ENCODE assay signal across 8 cellular contexts in genomic region chr6:137705166-137706064, GRCh38.
DNase-seq lines count a peak whose midpoint lies in the region; ATAC-seq and TF ChIP-seq lines count a peak whose summit lies in the region.

No MANE protein-coding gene starts in this region.

- H3K27ac Mint-ChIP-seq in CD8-positive, alpha-beta memory T cell = peak overlapping the region; percentile 74 to 99 (median 96)
- peak overlapping the region in 7 of 9 donors; percentile 3 to 99 (median 82) for H3K27ac Mint-ChIP-seq in naive thymus-derived CD4-positive, alpha-beta T cell

- peaks cover 4 to 9% of the 10 kb centered on the region in 2 donors for H3K27me3 Mint-ChIP-seq in CD8-positive, alpha-beta memory T cell
- peaks cover 0 to 8% (median 0%) of the 10 kb centered on the region in 5 donors for H3K27me3 Mint-ChIP-seq in naive thymus-derived CD4-positive, alpha-beta T cell

- peaks cover 2 to 13% (median 3%) of the 10 kb centered on the region in 3 donors for H3K36me3 Mint-ChIP-seq in CD8-positive, alpha-beta memory T cell
- peaks cover 0 to 8% (median 0%) of the 10 kb centered on the region in 5 donors for H3K36me3 Mint-ChIP-seq in naive thymus-derived CD4-positive, alpha-beta T cell

- H3K27me3 ChIP-seq in CD8-positive, alpha-beta memory T cell (ENCODE audit: insufficient read depth, low read length, poor library complexity, severe bottlenecking) = no peaks in the 10 kb centered on the region
- H3K27me3 ChIP-seq in naive thymus-derived CD4-positive, alpha-beta T cell (ENCODE audit: control insufficient read depth in 2 of 2, insufficient read depth in 2 of 2, low read length in 2 of 2) = no peaks in the 10 kb centered on the region

- POLR2A ChIA-PET in CD8-positive, alpha-beta memory T cell (lab: Charles Lee) = no interaction called here
- POLR2A ChIA-PET in naive thymus-derived CD4-positive, alpha-beta T cell (lab: Charles Lee) = interaction anchor here (0.6 to 1.4 kb wide), 2 partner anchors 131 to 162 kb away, joined by 3 to 5 read pairs; no protein-coding TSS in a partner anchor

- no peaks in the 10 kb centered on the region for H3K9me3 ChIP-seq in CD8-positive, alpha-beta memory T cell (ENCODE audit: low read length)
- H3K9me3 ChIP-seq in naive thymus-derived CD4-positive, alpha-beta T cell (ENCODE audit: control insufficient read depth in 2 of 3, low read length in 3 of 3) = no peaks in the 10 kb centered on the region

- peak; percentile 92 for TF ChIP-seq CTCF in epithelial cell of esophagus (IDR thresholded peaks at IDR 0.05; ENCODE audit: insufficient read depth, low read depth, low read length, missing control alignments)

- peaks cover 0 to 10% (median 0%) of the 10 kb centered on the region in 5 donors for H3K9me3 Mint-ChIP-seq in CD8-positive, alpha-beta memory T cell
- H3K9me3 Mint-ChIP-seq in naive thymus-derived CD4-positive, alpha-beta T cell = peaks cover 0 to 2% (median 0%) of the 10 kb centered on the region in 11 donors

- ATAC-seq in naive thymus-derived CD4-positive, alpha-beta T cell = peak; percentile 50
- no peak for ATAC-seq in GM19397 (IDR thresholded peaks at IDR 0.05; ENCODE audit: unreplicated experiment)

- CTCF ChIA-PET in CD8-positive, alpha-beta memory T cell (lab: Charles Lee) = interaction anchor here (0.7 to 3.7 kb wide), 22 partner anchors 11 to 401 kb away, joined by 3 to 25 read pairs (median 4); partner anchors contain the start of genes PERP and TNFAIP3
- CTCF ChIA-PET in naive thymus-derived CD4-positive, alpha-beta T cell (lab: Charles Lee) = interaction anchor here (0.7 to 2.1 kb wide), 9 partner anchors 94 to 299 kb away, joined by 3 to 11 read pairs (median 4); partner anchors contain the start of gene TNFAIP3

- H3K4me3 Mint-ChIP-seq in CD8-positive, alpha-beta memory T cell = peak overlapping the region in 1 of 7 donors; percentile 2
- peak overlapping the region in 2 of 10 donors; percentile 40 to 43 for H3K4me3 Mint-ChIP-seq in naive thymus-derived CD4-positive, alpha-beta T cell

- intact Hi-C loops in naive thymus-derived CD4-positive, alpha-beta T cell (cut with micrococcal nuclease) = loop anchor here in 1 of 2 donors (1.0 to 5.0 kb wide), 5 partner anchors 222 to 404 kb away; no protein-coding TSS in a partner anchor

- H3K4me1 Mint-ChIP-seq in CD8-positive, alpha-beta memory T cell = peaks cover 47 to 55% (median 54%) of the 10 kb centered on the region in 3 donors
- peaks cover 21 to 69% (median 37%) of the 10 kb centered on the region in 7 donors for H3K4me1 Mint-ChIP-seq in naive thymus-derived CD4-positive, alpha-beta T cell

- no peak overlapping the region for H3K4me3 ChIP-seq in CD8-positive, alpha-beta memory T cell (ENCODE audit: low read length)
- H3K4me3 ChIP-seq in epithelial cell of esophagus (ENCODE audit: low read length) = no peak overlapping the region
- H3K4me3 ChIP-seq in naive thymus-derived CD4-positive, alpha-beta T cell (ENCODE audit: low read length) = no peak overlapping the region

- no peaks in the 10 kb centered on the region for H3K36me3 ChIP-seq in CD8-positive, alpha-beta memory T cell (ENCODE audit: insufficient read depth, low read length)
- no peaks in the 10 kb centered on the region for H3K36me3 ChIP-seq in naive thymus-derived CD4-positive, alpha-beta T cell (ENCODE audit: control insufficient read depth in 2 of 3, insufficient read depth in 3 of 3, low read length in 3 of 3)

- H3K4me1 ChIP-seq in CD8-positive, alpha-beta memory T cell (ENCODE audit: insufficient read depth, low read length) = peaks cover 44% of the 10 kb centered on the region
- peaks cover 22 to 36% of the 10 kb centered on the region in 2 donors for H3K4me1 ChIP-seq in naive thymus-derived CD4-positive, alpha-beta T cell (ENCODE audit: control insufficient read depth in 2 of 2, insufficient read depth in 2 of 2, low read length in 2 of 2)

- DNase-seq in CD8-positive, alpha-beta memory T cell = peak; percentile 57 to 81 (median 62)
- DNase-seq in GOT3 (lab: John Stamatoyannopoulos, UW) = peak; percentile 7
- peak; percentile 53 for DNase-seq in NOMO-1 (lab: John Stamatoyannopoulos, UW; ENCODE audit: unreplicated experiment in 2 of 2)
- DNase-seq in activated CD8-positive, alpha-beta memory T cell treated with anti-CD3 and anti-CD28 coated beads, Interleukin-2, amount 50 U/mL, for 1 hour (ENCODE audit: extremely low read depth) = peak; percentile 34
- peak; percentile 66 for DNase-seq in epithelial cell of esophagus (ENCODE audit: low read depth)
- peak; percentile 37 to 73 (median 61) for DNase-seq in naive thymus-derived CD4-positive, alpha-beta T cell
- peak; percentile 53 for DNase-seq in stromal cell of bone marrow (ENCODE audit: low read depth)

- no peak overlapping the region for H3K27ac ChIP-seq in CD8-positive, alpha-beta memory T cell (ENCODE audit: low read depth, low read length)
- no peak overlapping the region for H3K27ac ChIP-seq in naive thymus-derived CD4-positive, alpha-beta T cell (ENCODE audit: low read depth, low read length)

Comparison
In these comparisons a context has a peak if more than half of its experiments do, and no peak if none do; other contexts are left out.
1. DNase-seq: peak in every context shown above with its lines; median percentile 66 in epithelial cell of esophagus; 62 in CD8-positive, alpha-beta memory T cell; 61 in naive thymus-derived CD4-positive, alpha-beta T cell; 53 in NOMO-1; 53 in stromal cell of bone marrow; 34 in activated CD8-positive, alpha-beta memory T cell treated with anti-CD3 and anti-CD28 coated beads, Interleukin-2, amount 50 U/mL, for 1 hour; 7 in GOT3.